In genomic region chr14:32472512-32473472, GRCh38 we compare ENCODE assay signal across 9 cellular contexts.
DNase-seq lines count a peak whose midpoint lies in the region; ATAC-seq and TF ChIP-seq lines count a peak whose summit lies in the region.
"Had no signal": no experiment of that assay in that cellular context is flagged by ENCODE, and none has a peak within 500 bp of the region (broad histone marks: within the 10 kb centered on the region; RNA-seq: fewer than 3 reads in every experiment).

No MANE protein-coding gene starts in this region.

- in situ Hi-C loops in Caki2 (cut with HindIII; ENCODE audit: low pct_unique_long_range_greater_than_20kb, low sequenced_read_pairs) = no loop called here

- H3K4me1 ChIP-seq in esophagus (ENCODE audit: control insufficient read depth in 2 of 2, insufficient read depth in 2 of 2, low read length in 1 of 2) (peaks cover 0 to 2% of the 10 kb centered on the region in 2 donors), BE2C (peaks cover 6% of the 10 kb centered on the region)

- WGBS in esophagus, 2 donors = 26 to 42% methylated on average over 4 of the region's 4 CpGs

- ATAC-seq in omental fat pad (ENCODE audit: low FRiP score) (no peak), HG03565 (IDR thresholded peaks at IDR 0.05; ENCODE audit: unreplicated experiment) (no peak)

- H3K4me3 ChIP-seq in esophagus (ENCODE audit: low read depth in 1 of 2, low read length in 2 of 2) (no peak overlapping the region), BE2C (ENCODE audit: low read depth, low read length) (no peak overlapping the region)

- no peaks in the 10 kb centered on the region for H3K9me3 ChIP-seq in esophagus (ENCODE audit: control insufficient read depth in 2 of 2, insufficient read depth in 1 of 2, low read depth in 1 of 2, low read length in 1 of 2)
- H3K9me3 ChIP-seq in BE2C = no peaks in the 10 kb centered on the region

- peak overlapping the region; percentile 91 to 93 for H3K27ac ChIP-seq in esophagus (ENCODE audit: low read depth in 2 of 2, low read length in 1 of 2)

- TF ChIP-seq CTCF in BE2C (IDR thresholded peaks at IDR 0.05; ENCODE audit: low read depth, low read length) (no peak), omental fat pad (IDR thresholded peaks at IDR 0.05) (no peak)

- H3K27me3 ChIP-seq in esophagus (ENCODE audit: control insufficient read depth in 1 of 2, insufficient read depth in 2 of 2, low read length in 2 of 2) (no peaks in the 10 kb centered on the region), BE2C (no peaks in the 10 kb centered on the region)

- DNase-seq in Caki2 (ENCODE audit: low read depth) (peak; percentile 60), NCI-H446 treated with DMSO at 0.1 percent for 48 hours (lab: John Stamatoyannopoulos, UW) (peak; percentile 69), occipital lobe (lab: John Stamatoyannopoulos, UW) (peak; percentile 77), BE2C (no peak), omental fat pad (ENCODE audit: low spot score) (no peak)
- no peak for DNase-seq in activated CD8-positive, alpha-beta memory T cell treated with anti-CD3 and anti-CD28 coated beads, Interleukin-2, amount 50 U/mL, for 4 hours
- DNase-seq: NCI-H1436 had no signal

- H3K36me3 ChIP-seq in esophagus (ENCODE audit: control insufficient read depth in 2 of 2, insufficient read depth in 2 of 2, low read length in 1 of 2) (no peaks in the 10 kb centered on the region), BE2C (no peaks in the 10 kb centered on the region)

Comparison
In these comparisons a context has a peak if more than half of its experiments do, and no peak if none do; other contexts are left out.
1. DNase-seq: peak in Caki2 (single experiment), NCI-H446 treated with DMSO at 0.1 percent for 48 hours (single experiment) and occipital lobe (single experiment); none in activated CD8-positive, alpha-beta memory T cell treated with anti-CD3 and anti-CD28 coated beads, Interleukin-2, amount 50 U/mL, for 4 hours (single experiment), BE2C (single experiment) and omental fat pad (single experiment).